Comparison of ENCODE assay signal across 8 cellular contexts in the genomic region with DNA sequence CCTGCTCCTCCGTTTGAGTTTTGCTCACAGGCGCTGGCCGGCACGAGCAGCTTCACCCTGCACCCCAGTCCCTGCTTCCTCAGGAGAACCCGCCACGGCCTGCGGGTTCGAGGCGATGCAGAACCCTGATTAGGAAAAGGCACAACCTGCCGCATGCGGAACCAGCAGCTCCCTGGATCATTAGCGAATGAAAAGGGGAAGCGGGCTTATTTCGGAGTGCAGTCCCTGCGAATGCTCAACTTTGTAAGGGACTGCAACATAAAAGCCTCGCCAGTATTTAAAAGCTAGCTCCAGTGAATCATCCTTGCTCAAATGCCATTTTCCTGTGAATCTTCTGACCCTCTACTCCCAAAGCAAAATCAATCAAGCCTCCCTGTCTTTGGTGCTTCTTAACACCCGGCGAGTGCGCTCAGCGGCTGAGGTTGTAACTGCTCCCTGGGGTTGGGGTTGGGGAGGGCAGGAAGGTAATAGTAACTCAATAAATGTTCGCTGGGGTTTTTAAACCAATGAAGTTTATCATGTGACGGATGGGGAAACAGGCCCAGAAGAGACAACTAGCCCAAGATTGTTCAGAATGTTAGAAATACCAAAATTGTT. TPM values are rescaled to one million over a fixed set of nuclear protein-coding genes. Genes with fewer than 3 reads are reported as not detected.
A peak's percentile ranks its signal among the peaks of the same experiment; 100 is the strongest.
DNase-seq lines count a peak whose midpoint lies in the region; ATAC-seq and TF ChIP-seq lines count a peak whose summit lies in the region.

No MANE protein-coding gene starts in this region.

- H2AFZ ChIP-seq in SK-N-SH (ENCODE audit: low read depth), result peak overlapping the region; percentile 91

- peaks cover 16% of the 10 kb centered on the region for H3K36me3 Mint-ChIP-seq in T-cell

- CTCF ChIA-PET in SK-N-SH (lab: Yijun Ruan, JAX) (interaction anchor here (0.7 to 1.6 kb wide), 4 partner anchors 14 to 342 kb away, joined by 3 to 7 read pairs (median 3); no protein-coding TSS in a partner anchor), T-cell (lab: Charles Lee) (interaction anchor here (0.6 to 1.9 kb wide), 3 partner anchors 12 to 112 kb away, joined by 3 to 7 read pairs (median 5); no protein-coding TSS in a partner anchor)

- TF ChIP-seq RAD21 in SK-N-SH (IDR thresholded peaks at IDR 0.05; ENCODE audit: low read length), result no peak

- no peak for DNase-seq in SK-N-SH
- DNase-seq in T-cell, result peak in 20 of 34 experiments; percentile 5 to 32 (median 16)
- peak; percentile 62 for DNase-seq in ecto neural progenitor cell (ENCODE audit: low spot score)
- peak in 1 of 2 donors; percentile 53 for DNase-seq in upper lobe of left lung

- no peak for TF ChIP-seq EP300 in SK-N-SH (IDR thresholded peaks at IDR 0.05; ENCODE audit: borderline replicate concordance in 1 of 2, low read depth in 1 of 2, low read length in 1 of 2)
- no peak for TF ChIP-seq EP300 in upper lobe of left lung (IDR thresholded peaks at IDR 0.05)

- POLR2A ChIA-PET in SK-N-SH (lab: Yijun Ruan, JAX), result interaction anchor here (0.6 to 1.3 kb wide), 3 partner anchors 10 to 1010 kb away, joined by 3 to 7 read pairs (median 3); no protein-coding TSS in a partner anchor
- POLR2A ChIA-PET in T-cell (lab: Charles Lee), result no interaction called here

- peak overlapping the region; percentile 97 for H3K9ac ChIP-seq in SK-N-SH

- no peaks in the 10 kb centered on the region for H3K9me2 ChIP-seq in SK-N-SH

- no peaks in the 10 kb centered on the region for H3K27me3 ChIP-seq in SK-N-SH (ENCODE audit: insufficient read depth)
- H3K27me3 ChIP-seq in muscle layer of duodenum (ENCODE audit: low read depth, low read length), result no peaks in the 10 kb centered on the region
- H3K27me3 ChIP-seq in upper lobe of left lung, result no peaks in the 10 kb centered on the region

- peak overlapping the region; percentile 97 for H3K27ac Mint-ChIP-seq in T-cell

- 0 out of 2 replicates have a peak, but pooled peaks cover under 1% of the 10 kb centered on the region for H4K20me1 ChIP-seq in SK-N-SH (ENCODE audit: insufficient read depth)

- no peaks in the 10 kb centered on the region for H3F3A ChIP-seq in SK-N-SH (replicated peaks; ENCODE audit: insufficient read depth)

- no peaks in the 10 kb centered on the region for H3K36me3 ChIP-seq in SK-N-SH (replicated peaks in 1 of 2; ENCODE audit: control insufficient read depth in 1 of 2, insufficient read depth in 2 of 2, low read length in 1 of 2)
- H3K36me3 ChIP-seq in muscle layer of duodenum (ENCODE audit: control insufficient read depth in 1 of 2, insufficient read depth in 2 of 2, low read length in 2 of 2), result no peaks in the 10 kb centered on the region
- no peaks in the 10 kb centered on the region for H3K36me3 ChIP-seq in upper lobe of left lung

- no peaks in the 10 kb centered on the region for H3K9me3 Mint-ChIP-seq in T-cell

- peak overlapping the region; percentile 91 for H3K4me2 ChIP-seq in SK-N-SH

- H3K4me1 Mint-ChIP-seq in T-cell, result peaks cover 39 to 47% (median 47%) of the 10 kb centered on the region in 3 donors

- WGBS in SK-N-SH (ENCODE audit: low lambda C conversion rate), result 83% methylated on average over 12 of the region's 22 CpGs
- 27 to 40% methylated on average over 9 to 22 of the region's 22 CpGs for WGBS in upper lobe of left lung, 2 donors

- H3K9me3 ChIP-seq in SK-N-SH (no peaks in the 10 kb centered on the region), muscle layer of duodenum (ENCODE audit: control insufficient read depth in 1 of 2, low read length in 2 of 2) (no peaks in the 10 kb centered on the region), upper lobe of left lung (no peaks in the 10 kb centered on the region)

- ATAC-seq in SK-N-SH treated with all-trans-retinoic acid at 6 μM for 48 hours (no peak), HG03066 (IDR thresholded peaks at IDR 0.05; ENCODE audit: low read depth, unreplicated experiment) (peak; percentile 31), T-cell (replicated peaks in 1 of 4) (peak in 1 of 4 experiments; percentile 20), upper lobe of left lung (ENCODE audit: low FRiP score in 2 of 2) (peak; percentile 46 to 64), GM21717 (IDR thresholded peaks at IDR 0.05; ENCODE audit: unreplicated experiment) (no peak)

- H3K79me2 ChIP-seq in SK-N-SH (ENCODE audit: insufficient read depth), result peaks cover 49% of the 10 kb centered on the region

- TF ChIP-seq CTCF in SK-N-SH (IDR thresholded peaks at IDR 0.05) (no peak), upper lobe of left lung (IDR thresholded peaks at IDR 0.05) (peak in 1 of 6 experiments; percentile 1)

- TF ChIP-seq POLR2A in upper lobe of left lung (IDR thresholded peaks at IDR 0.05), result no peak

- H3K4me3 ChIP-seq in SK-N-SH (ENCODE audit: low read depth in 2 of 2, low read length in 1 of 2), result peak overlapping the region; percentile 66 to 87
- H3K4me3 ChIP-seq in muscle layer of duodenum (ENCODE audit: low read depth in 1 of 2, low read length in 2 of 2), result peak overlapping the region; percentile 98
- peak overlapping the region; percentile 78 to 94 (median 90) for H3K4me3 ChIP-seq in upper lobe of left lung

- peak overlapping the region; percentile 95 to 98 (median 96) for H3K4me3 Mint-ChIP-seq in T-cell

- no peaks in the 10 kb centered on the region for H3K27me3 Mint-ChIP-seq in T-cell

- H3K4me1 ChIP-seq in SK-N-SH (ENCODE audit: control insufficient read depth in 1 of 2, insufficient read depth in 2 of 2, low read depth in 1 of 2, low read length in 1 of 2), result peaks cover 4 to 11% of the 10 kb centered on the region in 2 experiments; a peak in 1 of 4 replicates
- peaks cover 8 to 27% of the 10 kb centered on the region in 2 donors for H3K4me1 ChIP-seq in muscle layer of duodenum (ENCODE audit: control insufficient read depth in 1 of 2, insufficient read depth in 2 of 2, low read length in 2 of 2)
- H3K4me1 ChIP-seq in upper lobe of left lung, result peaks cover 18 to 38% (median 28%) of the 10 kb centered on the region in 4 donors

- H3K27ac ChIP-seq in SK-N-SH (ENCODE audit: low read depth in 2 of 2, low read length in 1 of 2) (peak overlapping the region; percentile 85 to 86; a peak in 3 of 4 replicates), muscle layer of duodenum (ENCODE audit: low read length) (peak overlapping the region; percentile 97), upper lobe of left lung (peak overlapping the region; percentile 93 to 98 (median 98))

TF ChIP-seq in SK-N-SH, 30 proteins besides CTCF, POLR2A, EP300 and RAD21 (continues in another document):
- TF ChIP-seq TAF1 (IDR thresholded peaks at IDR 0.05; ENCODE audit: borderline replicate concordance, low read depth, low read length), result no peak
- TF ChIP-seq NRF1 (IDR thresholded peaks at IDR 0.05; ENCODE audit: low read depth, low read length), result no peak
- TF ChIP-seq SMC3 (IDR thresholded peaks at IDR 0.05; ENCODE audit: low read depth, low read length), result no peak
- no peak for TF ChIP-seq CHD2 (IDR thresholded peaks at IDR 0.05; ENCODE audit: low read length, partially characterized antibody)
- TF ChIP-seq, protein P1, sequence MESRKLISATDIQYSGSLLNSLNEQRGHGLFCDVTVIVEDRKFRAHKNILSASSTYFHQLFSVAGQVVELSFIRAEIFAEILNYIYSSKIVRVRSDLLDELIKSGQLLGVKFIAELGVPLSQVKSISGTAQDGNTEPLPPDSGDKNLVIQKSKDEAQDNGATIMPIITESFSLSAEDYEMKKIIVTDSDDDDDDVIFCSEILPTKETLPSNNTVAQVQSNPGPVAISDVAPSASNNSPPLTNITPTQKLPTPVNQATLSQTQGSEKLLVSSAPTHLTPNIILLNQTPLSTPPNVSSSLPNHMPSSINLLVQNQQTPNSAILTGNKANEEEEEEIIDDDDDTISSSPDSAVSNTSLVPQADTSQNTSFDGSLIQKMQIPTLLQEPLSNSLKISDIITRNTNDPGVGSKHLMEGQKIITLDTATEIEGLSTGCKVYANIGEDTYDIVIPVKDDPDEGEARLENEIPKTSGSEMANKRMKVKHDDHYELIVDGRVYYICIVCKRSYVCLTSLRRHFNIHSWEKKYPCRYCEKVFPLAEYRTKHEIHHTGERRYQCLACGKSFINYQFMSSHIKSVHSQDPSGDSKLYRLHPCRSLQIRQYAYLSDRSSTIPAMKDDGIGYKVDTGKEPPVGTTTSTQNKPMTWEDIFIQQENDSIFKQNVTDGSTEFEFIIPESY (IDR thresholded peaks at IDR 0.05; ENCODE audit: borderline replicate concordance, low read depth), result no peak
- no peak for TF ChIP-seq RFX5 (IDR thresholded peaks at IDR 0.05; ENCODE audit: low read length)
- no peak for TF ChIP-seq YY1 (IDR thresholded peaks at IDR 0.05; ENCODE audit: low read depth)

TF ChIP-seq in SK-N-SH treated with all-trans-retinoic acid at 6 μM for 48 hours, 23 proteins besides CTCF, POLR2A, EP300 and RAD21 (continues in another document):
- TF ChIP-seq GLIS3 (CRISPR knock-in tag; IDR thresholded peaks at IDR 0.05) (no peak), ZNF565 (CRISPR knock-in tag; conservative IDR thresholded peaks at IDR 0.05; ENCODE audit: low read depth) (no peak), PPARA (CRISPR knock-in tag; IDR thresholded peaks at IDR 0.05; ENCODE audit: borderline replicate concordance) (no peak), ZC3H10 (CRISPR knock-in tag; IDR thresholded peaks at IDR 0.05) (no peak), ISL1 (CRISPR knock-in tag; IDR thresholded peaks at IDR 0.05) (no peak), ZFP30 (CRISPR knock-in tag; IDR thresholded peaks at IDR 0.05) (no peak), ZNF70 (CRISPR knock-in tag; IDR thresholded peaks at IDR 0.05) (no peak), ESRRG (CRISPR knock-in tag; IDR thresholded peaks at IDR 0.05) (no peak)
- TF ChIP-seq, protein P2, sequence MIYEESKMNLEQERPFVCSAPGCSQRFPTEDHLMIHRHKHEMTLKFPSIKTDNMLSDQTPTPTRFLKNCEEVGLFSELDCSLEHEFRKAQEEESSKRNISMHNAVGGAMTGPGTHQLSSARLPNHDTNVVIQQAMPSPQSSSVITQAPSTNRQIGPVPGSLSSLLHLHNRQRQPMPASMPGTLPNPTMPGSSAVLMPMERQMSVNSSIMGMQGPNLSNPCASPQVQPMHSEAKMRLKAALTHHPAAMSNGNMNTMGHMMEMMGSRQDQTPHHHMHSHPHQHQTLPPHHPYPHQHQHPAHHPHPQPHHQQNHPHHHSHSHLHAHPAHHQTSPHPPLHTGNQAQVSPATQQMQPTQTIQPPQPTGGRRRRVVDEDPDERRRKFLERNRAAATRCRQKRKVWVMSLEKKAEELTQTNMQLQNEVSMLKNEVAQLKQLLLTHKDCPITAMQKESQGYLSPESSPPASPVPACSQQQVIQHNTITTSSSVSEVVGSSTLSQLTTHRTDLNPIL (CRISPR knock-in tag; IDR thresholded peaks at IDR 0.05; ENCODE audit: low read depth), result no peak

RNA-seq across cellular contexts. Expression of a gene that starts 0.7 kb away (rescaled TPM):
- polyA plus RNA-seq in SK-N-SH (2012; rRNA removed), result 12.7 and 17.1 TPM in 2 replicates
- 13.3 and 14.4 TPM in 2 replicates for polyA plus RNA-seq in SK-N-SH (2012; cell fraction: cytosol; rRNA removed)
- polyA plus RNA-seq in SK-N-SH (2012; cell fraction: nucleus; rRNA removed), result 18.4 and 33.4 TPM in 2 replicates
- total RNA-seq in T-cell, result 10 to 100 TPM; 43.3 to 61.3 (median 53.9) TPM
- total RNA-seq in upper lobe of left lung, result 10 to 100 TPM; 13.4 to 40.3 (median 30.6) TPM

RNA-seq across cellular contexts. Expression of a gene that starts 30.9 kb away (rescaled TPM):
- 8.8 and 11.2 TPM in 2 replicates for polyA plus RNA-seq in SK-N-SH (2012; rRNA removed)
- 8.9 and 9.7 TPM in 2 replicates for polyA plus RNA-seq in SK-N-SH (2012; cell fraction: cytosol; rRNA removed)
- 7.8 and 9.0 TPM in 2 replicates for polyA plus RNA-seq in SK-N-SH (2012; cell fraction: nucleus; rRNA removed)
- 10 to 100 TPM in 1 of 5 donors, 1 to 10 TPM in 4; 3.9 to 12.9 (median 6.0) TPM for total RNA-seq in T-cell
- total RNA-seq in upper lobe of left lung, result 10 to 100 TPM; 21.8 to 65.0 (median 33.9) TPM

Comparison
In these comparisons a context has a peak if more than half of its experiments do, and no peak if none do; other contexts are left out.
1. ATAC-seq: peak in HG03066 (single experiment) and upper lobe of left lung (2 of 2); none in SK-N-SH treated with all-trans-retinoic acid at 6 μM for 48 hours (single experiment) and GM21717 (single experiment).
2. Peak in every context shown above with its lines, with median percentiles within 50 percentile points of each other: H3K27ac ChIP-seq and H3K4me3 ChIP-seq.